Comparison of ENCODE assay signal across 15 cellular contexts in the genomic region with DNA sequence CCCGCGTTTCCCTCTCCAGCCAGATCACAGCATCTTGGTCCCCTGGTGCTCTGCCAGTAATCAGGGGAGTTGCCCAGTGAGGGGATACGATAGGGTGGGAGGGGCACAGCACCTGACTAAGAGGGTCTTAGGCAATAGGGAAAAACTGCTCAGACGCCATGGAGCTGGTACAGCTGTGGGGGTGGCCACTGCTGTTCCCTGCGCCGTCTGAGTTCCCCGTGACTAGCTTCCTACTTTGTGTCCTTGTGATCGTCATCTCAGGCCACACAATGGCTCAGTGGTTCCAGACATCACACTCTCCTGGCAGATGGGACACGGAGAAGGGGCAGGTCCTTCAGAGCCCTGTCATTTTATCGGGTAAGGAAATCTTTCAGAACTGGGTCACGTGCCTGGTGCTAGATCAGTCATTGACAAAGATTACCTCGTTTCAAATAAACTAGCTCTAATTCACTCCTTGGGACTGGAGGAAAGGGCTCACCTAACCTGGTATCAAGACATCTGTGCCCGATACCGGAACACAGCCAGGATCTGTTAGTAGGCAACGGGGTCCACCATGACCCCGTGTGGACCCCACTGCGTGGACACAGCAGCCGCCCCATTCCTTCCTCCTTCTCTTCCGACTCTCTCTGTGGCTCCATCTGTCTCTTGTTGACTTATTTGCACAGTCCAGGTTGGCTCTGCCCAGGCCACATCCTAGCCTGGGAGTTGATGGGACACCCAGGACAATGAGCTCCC.
DNase-seq lines count a peak whose midpoint lies in the region; ATAC-seq, FAIRE-seq and TF ChIP-seq lines count a peak whose summit lies in the region.
"Had no signal": no experiment of that assay in that cellular context is flagged by ENCODE, and none has a peak within 500 bp of the region (broad histone marks: within the 10 kb centered on the region; RNA-seq: fewer than 3 reads in every experiment).

No MANE protein-coding gene starts in this region.

- peak; percentile 35 for DNase-seq in activated CD8-positive, alpha-beta memory T cell treated with anti-CD3 and anti-CD28 coated beads, Interleukin-2, amount 50 U/mL, for 48 hours
- DNase-seq in activated CD8-positive, alpha-beta memory T cell treated with anti-CD3 and anti-CD28 coated beads, Interleukin-2, amount 50 U/mL, for 4 hours = no peak
- peak; percentile 10 for DNase-seq in GM10248 (ENCODE audit: extremely low spot score)
- DNase-seq in H1 (ENCODE audit: low read depth in 1 of 2, low spot score in 2 of 2) = peak in 1 of 2 experiments; percentile 20
- peak; percentile 67 for DNase-seq in posterior vena cava (ENCODE audit: low spot score)
- DNase-seq in middle frontal gyrus (ENCODE audit: extremely low spot score, low spot score) = no peak
- DNase-seq in AG08396 (ENCODE audit: low spot score) = no peak
- DNase-seq: 8988T; CD4-positive, CD25-positive, alpha-beta regulatory T cell; DMS 273 treated with DMSO at 0.1 percent for 48 hours; H9 had no signal

- no peak for FAIRE-seq in H1 (lab: Jason Lieb, UNC)
- FAIRE-seq: GM12878 had no signal

- H2BK20ac ChIP-seq in H1 (ENCODE audit: low read length) = no peak overlapping the region

- WGBS in H1 (ENCODE audit: extremely low coverage in 1 of 2, insufficient coverage in 1 of 2, insufficient read length in 1 of 2, insufficient replicate concordance in 2 of 2, low coverage in 1 of 2, low lambda C conversion rate in 2 of 2, missing lambda C conversion rate in 1 of 2), 2 experiments = 90% methylated on average over 16 of the region's 19 CpGs; no CpG with 5 or more reads in 1 of the 2 experiments

- no peak overlapping the region for H2AFZ ChIP-seq in H1 (ENCODE audit: low read length)
- H2AFZ ChIP-seq: GM23338 had no signal

- H3K9me3 ChIP-seq in H1 (ENCODE audit: insufficient read depth in 2 of 2, low read depth in 1 of 2, low read length in 1 of 2) = 0 out of 4 replicates have a peak, but pooled peaks cover 2% of the 10 kb centered on the region in 2 experiments

- H3K23me2 ChIP-seq in H1 (ENCODE audit: low read depth, low read length) = no peaks in the 10 kb centered on the region

- no peak overlapping the region for H4K5ac ChIP-seq in H1 (ENCODE audit: insufficient read length, low read depth, low read length)

- no peak overlapping the region for H2BK120ac ChIP-seq in H1 (replicated peaks; ENCODE audit: low read depth, low read length)

- no peak overlapping the region for H3K27ac ChIP-seq in H1 (ENCODE audit: low read depth, low read length)
- H3K27ac ChIP-seq: BLaER1 treated with 17β-estradiol and CSF1 and Interleukin-3, amounts not matched to agents 10 nM and 100 nM had no signal

- H3K4me2 ChIP-seq in H1 (ENCODE audit: insufficient read depth in 1 of 2, low read depth in 2 of 2, low read length in 2 of 2) = no peak overlapping the region
- H3K4me2 ChIP-seq: BLaER1 treated with 17β-estradiol and CSF1 and Interleukin-3, amounts not matched to agents 10 nM and 100 nM; GM23338 had no signal

- no peak overlapping the region for H2AK5ac ChIP-seq in H1 (ENCODE audit: low read depth, low read length)

- no peak overlapping the region for H2BK15ac ChIP-seq in H1 (ENCODE audit: low read length)

- no peak overlapping the region for H3K4ac ChIP-seq in H1 (replicated peaks; ENCODE audit: insufficient read length, low read depth, low read length)

- H3K4me1 ChIP-seq in H1 (replicated peaks in 1 of 4; ENCODE audit: control insufficient read depth in 3 of 4, insufficient read depth in 4 of 4, low read length in 3 of 4) = no peaks in the 10 kb centered on the region
- H3K4me1 ChIP-seq: BLaER1 treated with 17β-estradiol and CSF1 and Interleukin-3, amounts not matched to agents 10 nM and 100 nM had no signal

- TF ChIP-seq POLR2A in H1 (IDR thresholded peaks at IDR 0.05; ENCODE audit: control extremely low read depth in 1 of 2, low read depth in 2 of 2, low read length in 2 of 2) = no peak

- H3K18ac ChIP-seq in H1 (ENCODE audit: extremely low read depth, low read length) = no peak overlapping the region

- CTCF ChIA-PET in GM10248 (lab: Yijun Ruan, JAX) (no interaction called here), H1 (lab: Charles Lee; ENCODE audit: partially characterized antibody) (no interaction called here)

- H3K36me3 ChIP-seq in H1 (ENCODE audit: control insufficient read depth in 2 of 4, insufficient read depth in 4 of 4, low read length in 3 of 4) = no peaks in the 10 kb centered on the region
- H3K36me3 ChIP-seq: BLaER1 treated with 17β-estradiol and CSF1 and Interleukin-3, amounts not matched to agents 10 nM and 100 nM had no signal

- no peaks in the 10 kb centered on the region for H3K79me1 ChIP-seq in H1 (ENCODE audit: low read depth, low read length)

- H3K79me2 ChIP-seq in H1 (ENCODE audit: control insufficient read depth in 1 of 2, insufficient read depth in 2 of 2, low read length in 2 of 2) = no peaks in the 10 kb centered on the region

- H3K27me3 ChIP-seq in H1 (replicated peaks in 1 of 4; ENCODE audit: control insufficient read depth in 3 of 4, extremely low read depth in 1 of 4, insufficient read depth in 3 of 4, low read length in 3 of 4) = no peaks in the 10 kb centered on the region
- H3K27me3 ChIP-seq: BLaER1 treated with 17β-estradiol and CSF1 and Interleukin-3, amounts not matched to agents 10 nM and 100 nM had no signal

- intact Hi-C loops in posterior vena cava (cut with DNase I) = no loop called here

- H3K9ac ChIP-seq in H1 (replicated peaks in 1 of 4; ENCODE audit: extremely low read depth in 1 of 4, low read depth in 3 of 4, low read length in 3 of 4) = no peak overlapping the region
- H3K9ac ChIP-seq: BLaER1 treated with 17β-estradiol and CSF1 and Interleukin-3, amounts not matched to agents 10 nM and 100 nM had no signal

- no peaks in the 10 kb centered on the region for H4K20me1 ChIP-seq in H1 (replicated peaks in 1 of 2; ENCODE audit: control insufficient read depth in 1 of 2, insufficient read depth in 2 of 2, low read length in 2 of 2)
- H4K20me1 ChIP-seq: BLaER1 treated with 17β-estradiol and CSF1 and Interleukin-3, amounts not matched to agents 10 nM and 100 nM had no signal

- TF ChIP-seq EP300 in H1 (IDR thresholded peaks at IDR 0.05; ENCODE audit: borderline replicate concordance in 1 of 2, low read depth in 2 of 2, low read length in 2 of 2) = no peak

- H4K91ac ChIP-seq in H1 (replicated peaks; ENCODE audit: insufficient read length, low read length) = no peak overlapping the region

- H3K56ac ChIP-seq in H1 (replicated peaks; ENCODE audit: insufficient read length, low read depth, low read length) = no peak overlapping the region

- H3K23ac ChIP-seq in H1 (ENCODE audit: insufficient read length) = no peak overlapping the region

- no peak overlapping the region for H2BK12ac ChIP-seq in H1 (ENCODE audit: low read depth, low read length)

- TF ChIP-seq CTCF in GM10248 (IDR thresholded peaks at IDR 0.05; ENCODE audit: control extremely low read depth, extremely low read depth, low read depth, missing control alignments) = no peak
- no peak for TF ChIP-seq CTCF in H1 (IDR thresholded peaks at IDR 0.05; ENCODE audit: control extremely low read depth in 1 of 3, insufficient read depth in 1 of 3, low read depth in 1 of 3, low read length in 3 of 3)

- no peak overlapping the region for H3K4me3 ChIP-seq in H1 (ENCODE audit: extremely low read depth in 1 of 4, insufficient read depth in 2 of 4, low read depth in 3 of 4, low read length in 4 of 4)
- H3K4me3 ChIP-seq: BLaER1 treated with 17β-estradiol and CSF1 and Interleukin-3, amounts not matched to agents 10 nM and 100 nM; GM12878; GM23338 had no signal

- no peak overlapping the region for H3K14ac ChIP-seq in H1 (ENCODE audit: insufficient read length)

- ATAC-seq in GM21528 (IDR thresholded peaks at IDR 0.05; ENCODE audit: low FRiP score, unreplicated experiment) = no peak
- ATAC-seq: GM12878, GM23338 had no signal

- H4K8ac ChIP-seq in H1 (ENCODE audit: extremely low read depth, insufficient read depth, low read length) = peak overlapping the region; percentile 3; the same call in 1 of the 2 replicates

- H2BK5ac ChIP-seq in H1 (ENCODE audit: low read depth, low read length) = no peak overlapping the region

- POLR2A ChIA-PET in GM10248 (lab: Yijun Ruan, JAX) = no interaction called here
- POLR2A ChIA-PET in H1 (lab: Charles Lee; ENCODE audit: partially characterized antibody) = no interaction called here

- no peak for TF ChIP-seq RAD21 in H1 (IDR thresholded peaks at IDR 0.05 in 1 of 2, conservative IDR thresholded peaks at IDR 0.05 in 1 of 2; ENCODE audit: low read depth in 2 of 2, low read length in 2 of 2)

TF ChIP-seq in H1, 55 proteins besides CTCF, POLR2A, EP300 and RAD21:
- no peak for TF ChIP-seq HDAC2 (IDR thresholded peaks at IDR 0.05; ENCODE audit: borderline replicate concordance in 1 of 2, low read depth in 2 of 2, low read length in 2 of 2)
- TF ChIP-seq GABPA (IDR thresholded peaks at IDR 0.05; ENCODE audit: borderline replicate concordance, insufficient read depth, low read length) = no peak
- no peak for TF ChIP-seq YY1 (IDR thresholded peaks at IDR 0.05; ENCODE audit: low read depth, low read length)
- no peak for TF ChIP-seq TAF1 (IDR thresholded peaks at IDR 0.05; ENCODE audit: low read depth, low read length)
- no peak for TF ChIP-seq TEAD4 (IDR thresholded peaks at IDR 0.05; ENCODE audit: low read depth, low read length)
- no peak for TF ChIP-seq SUZ12 (IDR thresholded peaks at IDR 0.05; ENCODE audit: low read length)
- TF ChIP-seq SAP30 (IDR thresholded peaks at IDR 0.05; ENCODE audit: insufficient read depth, insufficient replicate concordance, low read length) = no peak
- no peak for TF ChIP-seq EGR1 (IDR thresholded peaks at IDR 0.05; ENCODE audit: borderline replicate concordance, low read depth, low read length)

Comparison
In these comparisons a context has a peak if more than half of its experiments do, and no peak if none do; other contexts are left out.
1. DNase-seq: peak in activated CD8-positive, alpha-beta memory T cell treated with anti-CD3 and anti-CD28 coated beads, Interleukin-2, amount 50 U/mL, for 48 hours (single experiment), GM10248 (single experiment) and posterior vena cava (single experiment); none in activated CD8-positive, alpha-beta memory T cell treated with anti-CD3 and anti-CD28 coated beads, Interleukin-2, amount 50 U/mL, for 4 hours (single experiment), middle frontal gyrus (single experiment) and AG08396 (single experiment).